In the genomic region with DNA sequence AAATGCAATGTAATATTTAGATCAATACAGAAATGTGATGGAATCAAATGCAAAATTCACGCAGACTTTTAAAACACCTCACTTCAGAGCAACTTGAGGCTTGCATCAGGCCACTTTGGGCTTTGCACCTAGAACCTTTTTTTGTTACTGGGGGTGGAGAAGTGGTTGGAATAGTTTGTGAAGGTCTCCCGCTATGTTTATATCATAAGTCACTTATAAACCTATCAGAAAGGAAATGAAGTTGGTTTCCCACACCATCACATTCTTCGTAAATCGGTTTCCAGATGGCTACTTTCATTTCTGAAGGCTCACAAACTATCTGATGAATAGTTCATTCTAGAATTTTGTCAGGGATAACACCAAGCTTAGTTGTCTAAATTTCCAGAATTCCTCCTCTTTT, we compare ENCODE assay signal across 17 cellular contexts.
A peak's percentile ranks its signal among the peaks of the same experiment; 100 is the strongest.
DNase-seq lines count a peak whose midpoint lies in the region; TF ChIP-seq lines count a peak whose summit lies in the region.
"Had no signal": no experiment of that assay in that cellular context is flagged by ENCODE, and none has a peak within 500 bp of the region (broad histone marks: within the 10 kb centered on the region; RNA-seq: fewer than 3 reads in every experiment).

No MANE protein-coding gene starts in this region.

- intact Hi-C loops in esophagus squamous epithelium (cut with DNase I) (no loop called here), vagina (cut with DNase I) (no loop called here), posterior cingulate gyrus (cut with DNase I) (no loop called here)

- H3K27ac ChIP-seq in 22Rv1 (peak overlapping the region; percentile 65), esophagus squamous epithelium (peak overlapping the region in 3 of 4 donors; percentile 52 to 62 (median 54)), vagina (peak overlapping the region; percentile 6)
- H3K27ac ChIP-seq: BLaER1 treated with 17β-estradiol and CSF1 and Interleukin-3, amounts not matched to agents 10 nM and 100 nM; C4-2B had no signal

- WGBS in esophagus squamous epithelium, 2 donors, result 84 to 90% methylated on average over 4 of the region's 4 CpGs

- no peak for TF ChIP-seq CTCF in 22Rv1 (IDR thresholded peaks at IDR 0.05)
- TF ChIP-seq CTCF in esophagus squamous epithelium (IDR thresholded peaks at IDR 0.05), result no peak
- TF ChIP-seq CTCF in vagina (IDR thresholded peaks at IDR 0.05), result no peak

- DNase-seq in esophagus squamous epithelium (lab: John Stamatoyannopoulos, UW) (no peak), renal cortical epithelial cell (ENCODE audit: low read depth) (peak; percentile 57), vagina (ENCODE audit: extremely low spot score in 2 of 2) (no peak), posterior cingulate gyrus (no peak), mucosa of gallbladder (ENCODE audit: low spot score) (no peak), NCI-H510A (lab: John Stamatoyannopoulos, UW) (no peak)
- DNase-seq: 8988T; AML-193; Caco-2; Calu3; CD4-positive, alpha-beta T cell; CD8-positive, alpha-beta T cell; DMS79 treated with DMSO at 0.1 percent for 48 hours; GF-D8 had no signal

- H3K4me1 ChIP-seq in esophagus squamous epithelium (no peaks in the 10 kb centered on the region), vagina (no peaks in the 10 kb centered on the region)
- H3K4me1 ChIP-seq: Caco-2 had no signal

- H3K9me3 ChIP-seq in esophagus squamous epithelium (no peaks in the 10 kb centered on the region), vagina (no peaks in the 10 kb centered on the region)
- H3K9me3 ChIP-seq: BLaER1 treated with 17β-estradiol and CSF1 and Interleukin-3, amounts not matched to agents 10 nM and 100 nM; Caco-2 had no signal

- H3K36me3 ChIP-seq in esophagus squamous epithelium, result no peaks in the 10 kb centered on the region
- no peaks in the 10 kb centered on the region for H3K36me3 ChIP-seq in vagina
- H3K36me3 ChIP-seq: BLaER1 treated with 17β-estradiol and CSF1 and Interleukin-3, amounts not matched to agents 10 nM and 100 nM had no signal

- H3K4me3 ChIP-seq in esophagus squamous epithelium (no peak overlapping the region), vagina (no peak overlapping the region)
- H3K4me3 ChIP-seq: BLaER1 treated with 17β-estradiol and CSF1 and Interleukin-3, amounts not matched to agents 10 nM and 100 nM had no signal

- H3K27me3 ChIP-seq in esophagus squamous epithelium, result no peaks in the 10 kb centered on the region
- no peaks in the 10 kb centered on the region for H3K27me3 ChIP-seq in vagina
- H3K27me3 ChIP-seq: BLaER1 treated with 17β-estradiol and CSF1 and Interleukin-3, amounts not matched to agents 10 nM and 100 nM had no signal

- TF ChIP-seq POLR2A in esophagus squamous epithelium (IDR thresholded peaks at IDR 0.05) (no peak), vagina (IDR thresholded peaks at IDR 0.05) (no peak)

Comparison
In these comparisons a context has a peak if more than half of its experiments do, and no peak if none do; other contexts are left out.
1. H3K27ac ChIP-seq: peak in every context shown above with its lines; median percentile 65 in 22Rv1; 54 in esophagus squamous epithelium; 6 in vagina.